In genomic region chr5:150078802-150079654, GRCh38 we compare ENCODE assay signal across 22 cellular contexts. TPM values are rescaled to one million over a fixed set of nuclear protein-coding genes. Genes with fewer than 3 reads are reported as not detected.
DNase-seq lines count a peak whose midpoint lies in the region; ATAC-seq and TF ChIP-seq lines count a peak whose summit lies in the region.
"Had no signal": no experiment of that assay in that cellular context is flagged by ENCODE, and none has a peak within 500 bp of the region (broad histone marks: within the 10 kb centered on the region; RNA-seq: fewer than 3 reads in every experiment).

No MANE protein-coding gene starts in this region.

- H3K27me3 Mint-ChIP-seq in activated CD8-positive, alpha-beta memory T cell treated with anti-CD3 and anti-CD28 coated beads, Interleukin-2, amount 10 ng/mL, durations not matched to agents 7 days and 5 days, result peaks cover 27% of the 10 kb centered on the region

- TF ChIP-seq CTCF in HEK293 (tag by site-specific recombination; IDR thresholded peaks at IDR 0.05) (no peak), GM13977 (IDR thresholded peaks at IDR 0.05; ENCODE audit: extremely low read depth, insufficient read depth, missing control alignments) (no peak)

- DNase-seq in activated CD8-positive, alpha-beta memory T cell treated with anti-CD3 and anti-CD28 coated beads, Interleukin-2, amount 10 ng/mL, durations not matched to agents 7 days and 5 days, result peak; percentile 36
- DNase-seq in activated CD8-positive, alpha-beta memory T cell treated with anti-CD3 and anti-CD28 coated beads, Interleukin-2, amount 50 U/mL, for 48 hours, result no peak
- DNase-seq in left lobe of liver (ENCODE audit: low spot score) (peak; percentile 31), ureter (ENCODE audit: low spot score) (peak; percentile 39), COR-L47 (lab: John Stamatoyannopoulos, UW) (no peak), GM13977 (ENCODE audit: low spot score) (no peak)
- DNase-seq: activated CD4-positive, CD25-positive, alpha-beta regulatory T cell; CD4-positive, alpha-beta T cell; hippocampal formation; Karpas-422; lower lobe of right lung; NCI-H1694 treated with DMSO at 0.1 percent for 48 hours; stimulated activated CD4-positive, alpha-beta T cell treated with anti-CD3 and anti-CD28 coated beads, Interleukin-4, amount 100 ng/mL, for 24 hours; stimulated activated naive CD8-positive, alpha-beta T cell treated with anti-CD3 and anti-CD28 coated beads, Interleukin-15, Interleukin-2, amounts not matched to agents 100 U/mL and 50 U/mL, for 24 hours; trophoblast cell had no signal

- no peak overlapping the region for H3K4me3 Mint-ChIP-seq in activated CD8-positive, alpha-beta memory T cell treated with anti-CD3 and anti-CD28 coated beads, Interleukin-2, amount 10 ng/mL, durations not matched to agents 7 days and 5 days
- H3K4me3 Mint-ChIP-seq: CD4-positive, alpha-beta T cell; central memory CD8-positive, alpha-beta T cell had no signal

- H3K9me3 Mint-ChIP-seq in activated CD8-positive, alpha-beta memory T cell treated with anti-CD3 and anti-CD28 coated beads, Interleukin-2, amount 10 ng/mL, durations not matched to agents 7 days and 5 days (ENCODE audit: low read depth), result no peaks in the 10 kb centered on the region
- H3K9me3 Mint-ChIP-seq: activated naive CD4-positive, alpha-beta T cell treated with anti-CD3 and anti-CD28 coated beads, Interleukin-2, amount 50 U/mL, for 72 hours; CD4-positive, alpha-beta T cell; central memory CD8-positive, alpha-beta T cell had no signal

- ATAC-seq in activated CD8-positive, alpha-beta memory T cell treated with anti-CD3 and anti-CD28 coated beads, Interleukin-2, amount 10 ng/mL, durations not matched to agents 7 days and 5 days, result no peak
- ATAC-seq in left lobe of liver (no peak), HG03521 (IDR thresholded peaks at IDR 0.05; ENCODE audit: unreplicated experiment) (no peak)
- ATAC-seq: activated naive CD4-positive, alpha-beta T cell treated with anti-CD3 and anti-CD28 coated beads, Interleukin-2, amount 50 U/mL, for 72 hours; lower lobe of right lung; stimulated activated naive CD8-positive, alpha-beta T cell treated with anti-CD3 and anti-CD28 coated beads, Interleukin-15, Interleukin-2, amounts not matched to agents 100 U/mL and 50 U/mL, for 24 hours had no signal

- H3K4me1 ChIP-seq in HEK293 (ENCODE audit: control insufficient read depth, insufficient read depth, low read length), result no peaks in the 10 kb centered on the region

- POLR2A ChIA-PET in HEK293 (lab: Yijun Ruan, JAX), result no interaction called here

- no peak overlapping the region for H3K4me3 ChIP-seq in HEK293 (ENCODE audit: low read depth, low read length)
- H3K4me3 ChIP-seq: lower lobe of right lung had no signal

- no peaks in the 10 kb centered on the region for H3K9me3 ChIP-seq in HEK293 (ENCODE audit: control insufficient read depth, insufficient read depth, low read depth, low read length)
- H3K9me3 ChIP-seq: lower lobe of right lung, neutrophil had no signal

- H3K4me1 Mint-ChIP-seq in activated CD8-positive, alpha-beta memory T cell treated with anti-CD3 and anti-CD28 coated beads, Interleukin-2, amount 10 ng/mL, durations not matched to agents 7 days and 5 days, result peaks cover 9% of the 10 kb centered on the region
- H3K4me1 Mint-ChIP-seq: central memory CD8-positive, alpha-beta T cell had no signal

- CTCF ChIA-PET in activated CD8-positive, alpha-beta memory T cell treated with anti-CD3 and anti-CD28 coated beads, Interleukin-2, amount 10 ng/mL, durations not matched to agents 7 days and 5 days (lab: Charles Lee), result no interaction called here
- CTCF ChIA-PET in HEK293 (lab: Yijun Ruan, JAX), result no interaction called here

- H3K27ac ChIP-seq in HEK293 (ENCODE audit: extremely low read depth, low read depth, low read length), result no peak overlapping the region
- H3K27ac ChIP-seq: lower lobe of right lung, neutrophil had no signal

- H3K36me3 ChIP-seq in HEK293 (ENCODE audit: control insufficient read depth in 2 of 2, insufficient read depth in 1 of 2, low read length in 2 of 2), result no peaks in the 10 kb centered on the region

- no peak overlapping the region for H3K27ac Mint-ChIP-seq in activated CD8-positive, alpha-beta memory T cell treated with anti-CD3 and anti-CD28 coated beads, Interleukin-2, amount 10 ng/mL, durations not matched to agents 7 days and 5 days
- H3K27ac Mint-ChIP-seq: activated naive CD4-positive, alpha-beta T cell treated with anti-CD3 and anti-CD28 coated beads, Interleukin-2, amount 50 U/mL, for 72 hours; CD4-positive, alpha-beta T cell had no signal

- H3K36me3 Mint-ChIP-seq in activated CD8-positive, alpha-beta memory T cell treated with anti-CD3 and anti-CD28 coated beads, Interleukin-2, amount 10 ng/mL, durations not matched to agents 7 days and 5 days, result no peaks in the 10 kb centered on the region
- H3K36me3 Mint-ChIP-seq: activated naive CD4-positive, alpha-beta T cell treated with anti-CD3 and anti-CD28 coated beads, Interleukin-2, amount 50 U/mL, for 72 hours had no signal

- in situ Hi-C loops in GM13977 (cut with MboI; ENCODE audit: low pct_unique_long_range_greater_than_20kb, low sequenced_read_pairs, unreplicated experiment), result no loop called here

TF ChIP-seq in HEK293, 187 proteins besides CTCF, POLR2A, EP300 and RAD21:
- 0 out of 2 replicates have a peak, but pooled peaks have one; percentile 37 for TF ChIP-seq GLIS1 (tag by site-specific recombination; IDR thresholded peaks at IDR 0.05)
- TF ChIP-seq ZBTB48 (tag by site-specific recombination; IDR thresholded peaks at IDR 0.05), result no peak
- no peak for TF ChIP-seq ZNF274 (IDR thresholded peaks at IDR 0.05; ENCODE audit: low read length)
- TF ChIP-seq ZNF274 (tag by site-specific recombination; IDR thresholded peaks at IDR 0.05; ENCODE audit: borderline replicate concordance), result no peak
- TF ChIP-seq ZNF214 (tag by site-specific recombination; IDR thresholded peaks at IDR 0.05; ENCODE audit: borderline replicate concordance), result no peak
- no peak for TF ChIP-seq IKZF3 (tag by site-specific recombination; IDR thresholded peaks at IDR 0.05)
- TF ChIP-seq GLIS2 (tag by site-specific recombination; IDR thresholded peaks at IDR 0.05), result 0 out of 2 replicates have a peak, but pooled peaks have one; percentile 16
- TF ChIP-seq ZEB2 (tag by site-specific recombination; IDR thresholded peaks at IDR 0.05), result no peak
- no peak for TF ChIP-seq PRDM4 (tag by site-specific recombination; IDR thresholded peaks at IDR 0.05)

RNA-seq across cellular contexts. Expression of gene CSF1R, which starts 7.3 kb away (rescaled TPM):
- total RNA-seq in activated CD8-positive, alpha-beta memory T cell treated with anti-CD3 and anti-CD28 coated beads, Interleukin-2, amount 10 ng/mL, durations not matched to agents 7 days and 5 days, result under 1 TPM in 1 of 2 experiments, not detected in 1; 0.26 TPM
- total RNA-seq in left lobe of liver (15.2 TPM), ureter (16.9 TPM)
- total RNA-seq: activated CD8-positive, alpha-beta memory T cell treated with anti-CD3 and anti-CD28 coated beads for 36 hours; epithelial cell of proximal tubule had no signal

Comparison
In these comparisons a context has a peak if more than half of its experiments do, and no peak if none do; other contexts are left out.
1. DNase-seq: peak in activated CD8-positive, alpha-beta memory T cell treated with anti-CD3 and anti-CD28 coated beads, Interleukin-2, amount 10 ng/mL, durations not matched to agents 7 days and 5 days (single experiment), left lobe of liver (single experiment) and ureter (single experiment); none in activated CD8-positive, alpha-beta memory T cell treated with anti-CD3 and anti-CD28 coated beads, Interleukin-2, amount 50 U/mL, for 48 hours (single experiment), COR-L47 (single experiment) and GM13977 (single experiment).
2. RNA of gene CSF1R, which starts 7.3 kb away (total RNA-seq): 16.9 TPM in ureter (single experiment) and 15.2 TPM in left lobe of liver (single experiment); 0.26 TPM in activated CD8-positive, alpha-beta memory T cell treated with anti-CD3 and anti-CD28 coated beads, Interleukin-2, amount 10 ng/mL, durations not matched to agents 7 days and 5 days; every median in the first group is over 10 times any median in the second.